11 cellular contexts compared by ENCODE assay signal in genomic region chr5:150500328-150500841, GRCh38. TPM values are rescaled to one million over a fixed set of nuclear protein-coding genes. Genes with fewer than 3 reads are reported as not detected.
DNase-seq lines count a peak whose midpoint lies in the region; ATAC-seq and TF ChIP-seq lines count a peak whose summit lies in the region.
"Had no signal": no experiment of that assay in that cellular context is flagged by ENCODE, and none has a peak within 500 bp of the region (broad histone marks: within the 10 kb centered on the region; RNA-seq: fewer than 3 reads in every experiment).

No MANE protein-coding gene starts in this region.

- intact Hi-C loops in dorsolateral prefrontal cortex (cut with DNase I): no loop called here
- intact Hi-C loops in left colon (cut with DNase I, micrococcal nuclease): no loop called here

- H3K9me3 ChIP-seq in skeletal muscle satellite cell (replicated peaks; ENCODE audit: low read length) (no peaks in the 10 kb centered on the region), WERI-Rb-1 (ENCODE audit: severe bottlenecking) (no peaks in the 10 kb centered on the region)

- H2AFZ ChIP-seq in GM23338: no peak overlapping the region

- 0 out of 3 replicates have a peak, but pooled peaks cover 9% of the 10 kb centered on the region for H3K36me3 Mint-ChIP-seq in GM23338 (ENCODE audit: low read depth)
- H3K36me3 Mint-ChIP-seq in activated naive CD4-positive, alpha-beta T cell treated with anti-CD3 and anti-CD28 coated beads, Interleukin-2, amount 10 ng/mL, durations not matched to agents 7 days and 5 days: no peaks in the 10 kb centered on the region

- H3K4me3 ChIP-seq in GM23338: no peak overlapping the region
- H3K4me3 ChIP-seq in dorsolateral prefrontal cortex: peak overlapping the region in 3 of 59 donors; percentile 1 to 8 (median 4)
- no peak overlapping the region for H3K4me3 ChIP-seq in skeletal muscle satellite cell (ENCODE audit: low read length)
- no peak overlapping the region for H3K4me3 ChIP-seq in WERI-Rb-1 (ENCODE audit: low read depth, low read length)

- H3K4me2 ChIP-seq in GM23338: no peak overlapping the region
- peak overlapping the region; percentile 81 for H3K4me2 ChIP-seq in skeletal muscle satellite cell (ENCODE audit: low read length)

- no peaks in the 10 kb centered on the region for H3K27me3 ChIP-seq in GM23338 (ENCODE audit: insufficient read depth)
- no peaks in the 10 kb centered on the region for H3K27me3 ChIP-seq in dorsolateral prefrontal cortex
- H3K27me3 ChIP-seq in skeletal muscle satellite cell (ENCODE audit: control insufficient read depth, insufficient read depth, low read length): no peaks in the 10 kb centered on the region
- H3K27me3 ChIP-seq in WERI-Rb-1 (ENCODE audit: insufficient read depth, low read depth, severe bottlenecking): no peaks in the 10 kb centered on the region

- H4K20me1 ChIP-seq in GM23338 (replicated peaks; ENCODE audit: insufficient read depth): peaks cover 26% of the 10 kb centered on the region

- H3K36me3 ChIP-seq in GM23338 (ENCODE audit: insufficient read depth) (no peaks in the 10 kb centered on the region; the same call in 1 of the 2 replicates), skeletal muscle satellite cell (ENCODE audit: insufficient read depth, low read length) (peaks cover 17% of the 10 kb centered on the region), WERI-Rb-1 (peaks cover 25% of the 10 kb centered on the region)

- DNase-seq in GM23338 (ENCODE audit: low spot score) (no peak), dorsolateral prefrontal cortex (no peak), left colon (peak in 1 of 2 donors; percentile 54), NCI-H2107 (lab: John Stamatoyannopoulos, UW) (no peak), WERI-Rb-1 (no peak)
- no peak for DNase-seq in activated naive CD4-positive, alpha-beta T cell (lab: John Stamatoyannopoulos, UW)
- DNase-seq in activated naive CD4-positive, alpha-beta T cell treated with anti-CD3 and anti-CD28 coated beads, Interleukin-2, amount 10 ng/mL, durations not matched to agents 7 days and 5 days: no peak
- DNase-seq: DMS153, T-helper 1 cell had no signal

- TF ChIP-seq CTCF in GM23338 (conservative IDR thresholded peaks at IDR 0.05; ENCODE audit: low read depth in 2 of 2) (no peak), dorsolateral prefrontal cortex (IDR thresholded peaks at IDR 0.05 in 54 of 56, conservative IDR thresholded peaks at IDR 0.05 in 2 of 56; ENCODE audit: low read depth in 1 of 56, partially characterized antibody in 56 of 56) (no peak), WERI-Rb-1 (IDR thresholded peaks at IDR 0.05; ENCODE audit: low read depth, low read length) (no peak)

- H3K4me1 Mint-ChIP-seq in GM23338: peaks cover 69% of the 10 kb centered on the region
- H3K4me1 Mint-ChIP-seq in activated naive CD4-positive, alpha-beta T cell treated with anti-CD3 and anti-CD28 coated beads, Interleukin-2, amount 10 ng/mL, durations not matched to agents 7 days and 5 days: no peaks in the 10 kb centered on the region

- no peak overlapping the region for H3K4me3 Mint-ChIP-seq in GM23338
- H3K4me3 Mint-ChIP-seq in activated naive CD4-positive, alpha-beta T cell treated with anti-CD3 and anti-CD28 coated beads, Interleukin-2, amount 10 ng/mL, durations not matched to agents 7 days and 5 days: no peak overlapping the region
- H3K4me3 Mint-ChIP-seq: activated T-helper 1 cell treated with anti-CD3 and anti-CD28 coated beads, Interleukin-12 subunit alpha, Interleukin-12 subunit beta, Interleukin-2, Interleukin-4 antibody, amounts not matched to agents 30 ng/mL and 10 ng/mL and 1 ng/mL, durations not matched to agents 14 hours and 24 hours and 36 hours had no signal

- H3K27ac Mint-ChIP-seq in GM23338: peak overlapping the region; percentile 87; the same call in 1 of the 2 replicates
- H3K27ac Mint-ChIP-seq in activated naive CD4-positive, alpha-beta T cell treated with anti-CD3 and anti-CD28 coated beads, Interleukin-2, amount 10 ng/mL, durations not matched to agents 7 days and 5 days: no peak overlapping the region
- H3K27ac Mint-ChIP-seq: activated T-helper 1 cell treated with anti-CD3 and anti-CD28 coated beads, Interleukin-12 subunit alpha, Interleukin-12 subunit beta, Interleukin-2, Interleukin-4 antibody, amounts not matched to agents 30 ng/mL and 10 ng/mL and 1 ng/mL, durations not matched to agents 14 hours and 24 hours and 36 hours had no signal

- H3K79me2 ChIP-seq in GM23338 (replicated peaks; ENCODE audit: insufficient read depth): peaks cover 100% of the 10 kb centered on the region

- H3K9me3 Mint-ChIP-seq in GM23338: no peaks in the 10 kb centered on the region
- no peaks in the 10 kb centered on the region for H3K9me3 Mint-ChIP-seq in activated naive CD4-positive, alpha-beta T cell treated with anti-CD3 and anti-CD28 coated beads, Interleukin-2, amount 10 ng/mL, durations not matched to agents 7 days and 5 days
- H3K9me3 Mint-ChIP-seq: activated T-helper 1 cell treated with anti-CD3 and anti-CD28 coated beads, Interleukin-12 subunit alpha, Interleukin-12 subunit beta, Interleukin-2, Interleukin-4 antibody, amounts not matched to agents 30 ng/mL and 10 ng/mL and 1 ng/mL, durations not matched to agents 14 hours and 24 hours and 36 hours had no signal

- H3K27ac ChIP-seq in GM23338 (ENCODE audit: low read depth) (no peak overlapping the region), dorsolateral prefrontal cortex (peak overlapping the region; percentile 86 to 100 (median 99)), WERI-Rb-1 (no peak overlapping the region)

- no peaks in the 10 kb centered on the region for H3K9me2 ChIP-seq in GM23338 (ENCODE audit: insufficient read depth)

- H3K27me3 Mint-ChIP-seq in GM23338 (ENCODE audit: insufficient read depth, low read depth, poor library complexity): peaks cover 20% of the 10 kb centered on the region
- peaks cover 14% of the 10 kb centered on the region for H3K27me3 Mint-ChIP-seq in activated naive CD4-positive, alpha-beta T cell treated with anti-CD3 and anti-CD28 coated beads, Interleukin-2, amount 10 ng/mL, durations not matched to agents 7 days and 5 days

- H3F3A ChIP-seq in GM23338 (replicated peaks; ENCODE audit: low read depth): 0 out of 2 replicates have a peak, but pooled peaks cover 2% of the 10 kb centered on the region

- CTCF ChIA-PET in activated naive CD4-positive, alpha-beta T cell treated with anti-CD3 and anti-CD28 coated beads, Interleukin-2, amount 10 ng/mL, durations not matched to agents 7 days and 5 days (lab: Charles Lee): no interaction called here

- ATAC-seq in GM23338: no peak
- ATAC-seq in left colon: peak; percentile 68

- peak overlapping the region; percentile 51 for H3K9ac ChIP-seq in skeletal muscle satellite cell (ENCODE audit: low read depth, low read length)

- H3K4me1 ChIP-seq in GM23338 (ENCODE audit: insufficient read depth) (peaks cover 23% of the 10 kb centered on the region), skeletal muscle satellite cell (ENCODE audit: control insufficient read depth, insufficient read depth, low read length) (peaks cover 90% of the 10 kb centered on the region)

TF ChIP-seq in GM23338, 12 proteins besides CTCF, POLR2A, EP300 and RAD21 (continues in another document):
- TF ChIP-seq NANOG (IDR thresholded peaks at IDR 0.05; ENCODE audit: borderline replicate concordance): no peak

RNA-seq across cellular contexts. Expression of gene NDST1, which starts 7.5 kb away (rescaled TPM):
- total RNA-seq in GM23338 (2014; rRNA removed; shearing (Covaris generic)): 76.6 and 85.0 TPM in 2 replicates
- 7.3 and 8.5 TPM in 2 replicates for polyA plus RNA-seq in GM23338 (2016; fragmentation: Nextera tagmentation; extraction: Ambion mirVana)
- total RNA-seq in dorsolateral prefrontal cortex (100 to 1,000 TPM in 43 of 120 experiments, 10 to 100 TPM in 77; 64.3 to 163 (median 92.5) TPM), left colon (10 to 100 TPM; 63.5 to 73.9 TPM)
- total RNA-seq in skeletal muscle satellite cell (2012; rRNA removed): 51.2 and 52.4 TPM in 2 replicates

RNA-seq across cellular contexts. Expression of gene RPS14, which starts 50.8 kb away (rescaled TPM):
- 1,443 and 1,506 TPM in 2 replicates for total RNA-seq in GM23338 (2014; rRNA removed; shearing (Covaris generic))
- 2,790 and 2,911 TPM in 2 replicates for polyA plus RNA-seq in GM23338 (2016; fragmentation: Nextera tagmentation; extraction: Ambion mirVana)
- total RNA-seq in dorsolateral prefrontal cortex (100 to 1,000 TPM; 441 to 866 (median 635) TPM), left colon (1,000 to 10,000 TPM; 1,685 to 1,991 TPM)
- total RNA-seq in skeletal muscle satellite cell (2012; rRNA removed): 3,190 and 4,225 TPM in 2 replicates

Comparison
In these comparisons a context has a peak if more than half of its experiments do, and no peak if none do; other contexts are left out.
1. H3K27ac ChIP-seq: peak in dorsolateral prefrontal cortex (59 of 59); none in GM23338 (single experiment) and WERI-Rb-1 (single experiment).